ENCODE assay signal across 8 cellular contexts in the genomic region with DNA sequence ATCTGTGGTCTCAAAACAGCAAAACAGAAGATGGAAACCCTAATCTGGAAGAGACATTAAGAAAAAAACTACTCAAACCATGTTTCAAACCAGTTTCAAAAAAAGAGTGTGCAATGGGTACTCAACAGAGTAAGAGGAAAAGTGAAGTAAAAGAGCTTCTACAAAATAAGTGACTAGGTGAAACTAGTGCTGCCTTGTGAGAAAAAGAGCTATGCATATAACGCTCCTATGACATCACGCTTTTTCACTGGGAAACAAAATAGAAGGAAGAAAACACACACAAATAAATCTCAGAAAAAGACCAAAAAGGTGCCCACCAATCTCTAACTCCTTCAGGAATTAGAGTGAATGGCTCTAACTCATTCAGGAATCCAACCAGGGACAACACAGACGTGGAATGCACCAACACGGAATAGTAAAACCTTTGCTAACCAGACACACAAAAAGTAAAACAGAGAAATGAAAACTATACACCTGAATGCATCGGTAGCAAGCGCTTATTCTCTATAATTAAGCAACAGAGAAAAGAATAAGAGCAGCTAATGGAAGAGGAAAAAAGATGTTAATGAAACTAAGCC. TPM values are rescaled to one million over a fixed set of nuclear protein-coding genes. Genes with fewer than 3 reads are reported as not detected.
DNase-seq lines count a peak whose midpoint lies in the region; ATAC-seq and TF ChIP-seq lines count a peak whose summit lies in the region.

No MANE protein-coding gene starts in this region.

- H3K4me1 ChIP-seq in osteoblast (ENCODE audit: insufficient read depth, low read length), result peaks cover 19% of the 10 kb centered on the region

- TF ChIP-seq POLR2A in NB4 (IDR thresholded peaks at IDR 0.05; ENCODE audit: extremely low read depth, insufficient read length), result no peak

- no peak for ATAC-seq in activated CD4-positive, alpha-beta T cell treated with anti-CD3 and anti-CD28 coated beads for 36 hours
- ATAC-seq in effector memory CD8-positive, alpha-beta T cell (replicated peaks), result no peak

- H3K9me3 ChIP-seq in osteoblast (ENCODE audit: low read depth, low read length), result no peaks in the 10 kb centered on the region

- intact Hi-C loops in activated CD4-positive, alpha-beta T cell treated with anti-CD3 and anti-CD28 coated beads for 36 hours (cut with DNase I, micrococcal nuclease), result loop anchor here (1.0 to 10.0 kb wide), 7 partner anchors 50 to 511 kb away; a partner anchor contains a TSS

- H3K9me3 Mint-ChIP-seq in activated CD4-positive, alpha-beta T cell treated with anti-CD3 and anti-CD28 coated beads for 36 hours (ENCODE audit: low read depth), result no peaks in the 10 kb centered on the region
- no peaks in the 10 kb centered on the region for H3K9me3 Mint-ChIP-seq in effector memory CD8-positive, alpha-beta T cell

- H3K4me3 Mint-ChIP-seq in activated CD4-positive, alpha-beta T cell treated with anti-CD3 and anti-CD28 coated beads for 36 hours, result peak overlapping the region; percentile 92
- H3K4me3 Mint-ChIP-seq in effector memory CD8-positive, alpha-beta T cell, result peak overlapping the region; percentile 85 to 90

- no peaks in the 10 kb centered on the region for H3K36me3 Mint-ChIP-seq in activated CD4-positive, alpha-beta T cell treated with anti-CD3 and anti-CD28 coated beads for 36 hours (ENCODE audit: low read depth)
- peaks cover 3% of the 10 kb centered on the region for H3K36me3 Mint-ChIP-seq in effector memory CD8-positive, alpha-beta T cell (ENCODE audit: insufficient read depth)

- H4K20me1 ChIP-seq in osteoblast (ENCODE audit: insufficient read depth, low read length), result peaks cover 48% of the 10 kb centered on the region

- H3K27me3 ChIP-seq in osteoblast (ENCODE audit: insufficient read depth, low read length), result no peaks in the 10 kb centered on the region

- POLR2A ChIA-PET in activated CD4-positive, alpha-beta T cell treated with anti-CD3 and anti-CD28 coated beads for 36 hours (lab: Charles Lee), result interaction anchor here (0.8 to 1.0 kb wide), 2 partner anchors 348 to 513 kb away, joined by 3 read pairs; a partner anchor contains a TSS

- H3K27ac ChIP-seq in osteoblast (ENCODE audit: low read depth, low read length), result peak overlapping the region; percentile 80

- peak overlapping the region; percentile 86 for H3K4me3 ChIP-seq in NB4 (ENCODE audit: low read depth, low read length)
- peak overlapping the region; percentile 95 for H3K4me3 ChIP-seq in osteoblast (ENCODE audit: insufficient read depth, low read length)

- no peak for DNase-seq in activated CD4-positive, alpha-beta T cell treated with anti-CD3 and anti-CD28 coated beads for 36 hours
- no peak for DNase-seq in activated CD4-positive, alpha-beta T cell treated with anti-CD3 and anti-CD28 coated beads for 4 hours
- DNase-seq in NB4 (ENCODE audit: low read depth), result peak; percentile 17
- no peak for DNase-seq in effector memory CD8-positive, alpha-beta T cell
- peak; percentile 60 for DNase-seq in osteoblast (ENCODE audit: insufficient read length, low spot score, missing footprints)
- DNase-seq in GOT3 (lab: John Stamatoyannopoulos, UW), result no peak
- no peak for DNase-seq in UCSD-AML1 (lab: John Stamatoyannopoulos, UW; ENCODE audit: unreplicated experiment)
- DNase-seq in NCI-H524 treated with DMSO at 0.1 percent for 48 hours (lab: John Stamatoyannopoulos, UW), result no peak

- H3K4me1 Mint-ChIP-seq in activated CD4-positive, alpha-beta T cell treated with anti-CD3 and anti-CD28 coated beads for 36 hours, result peaks cover 52% of the 10 kb centered on the region
- H3K4me1 Mint-ChIP-seq in effector memory CD8-positive, alpha-beta T cell (ENCODE audit: low read depth in 2 of 2), result peaks cover 39 to 43% of the 10 kb centered on the region in 2 donors

- peak overlapping the region; percentile 78 for H3K27ac Mint-ChIP-seq in activated CD4-positive, alpha-beta T cell treated with anti-CD3 and anti-CD28 coated beads for 36 hours
- peak overlapping the region; percentile 90 for H3K27ac Mint-ChIP-seq in effector memory CD8-positive, alpha-beta T cell

- peak overlapping the region; percentile 28 for H2AFZ ChIP-seq in osteoblast (ENCODE audit: low read length)

- TF ChIP-seq CTCF in NB4 (IDR thresholded peaks at IDR 0.05; ENCODE audit: low read depth, low read length) (no peak), osteoblast (IDR thresholded peaks at IDR 0.05; ENCODE audit: extremely low read depth, low read depth, low read length) (no peak)

- no peaks in the 10 kb centered on the region for H3K36me3 ChIP-seq in osteoblast (ENCODE audit: insufficient read depth, low read length)

- CTCF ChIA-PET in activated CD4-positive, alpha-beta T cell treated with anti-CD3 and anti-CD28 coated beads for 36 hours (lab: Charles Lee), result interaction anchor here (0.5 to 1.8 kb wide), 5 partner anchors 8 to 161 kb away, joined by 3 to 5 read pairs (median 3); no protein-coding TSS in a partner anchor

- peak overlapping the region; percentile 85 for H3K4me2 ChIP-seq in osteoblast (ENCODE audit: insufficient read depth, low read length)

- peaks cover 63% of the 10 kb centered on the region for H3K79me2 ChIP-seq in osteoblast (ENCODE audit: insufficient read depth, low read length)

- no peaks in the 10 kb centered on the region for H3K27me3 Mint-ChIP-seq in activated CD4-positive, alpha-beta T cell treated with anti-CD3 and anti-CD28 coated beads for 36 hours
- no peaks in the 10 kb centered on the region for H3K27me3 Mint-ChIP-seq in effector memory CD8-positive, alpha-beta T cell

RNA-seq across cellular contexts. Expression of a gene that starts 1.3 kb away (rescaled TPM):
- 10 to 100 TPM; 44.1 to 54.0 TPM for total RNA-seq in activated CD4-positive, alpha-beta T cell treated with anti-CD3 and anti-CD28 coated beads for 36 hours
- 37.3 and 41.8 TPM in 2 replicates for total RNA-seq in osteoblast

RNA-seq across cellular contexts. Expression of a gene that starts 46.8 kb away (rescaled TPM):
- 1 to 10 TPM; 6.7 to 8.9 TPM for total RNA-seq in activated CD4-positive, alpha-beta T cell treated with anti-CD3 and anti-CD28 coated beads for 36 hours
- total RNA-seq in osteoblast, result not detected in 2 replicates

Comparison
In these comparisons a context has a peak if more than half of its experiments do, and no peak if none do; other contexts are left out.
1. DNase-seq: peak in NB4 (single experiment) and osteoblast (single experiment); none in activated CD4-positive, alpha-beta T cell treated with anti-CD3 and anti-CD28 coated beads for 36 hours (single experiment), activated CD4-positive, alpha-beta T cell treated with anti-CD3 and anti-CD28 coated beads for 4 hours (0 of 2), effector memory CD8-positive, alpha-beta T cell (0 of 3), GOT3 (single experiment), UCSD-AML1 (single experiment) and NCI-H524 treated with DMSO at 0.1 percent for 48 hours (single experiment).